ENCODE assay signal across 8 cellular contexts in the genomic region with DNA sequence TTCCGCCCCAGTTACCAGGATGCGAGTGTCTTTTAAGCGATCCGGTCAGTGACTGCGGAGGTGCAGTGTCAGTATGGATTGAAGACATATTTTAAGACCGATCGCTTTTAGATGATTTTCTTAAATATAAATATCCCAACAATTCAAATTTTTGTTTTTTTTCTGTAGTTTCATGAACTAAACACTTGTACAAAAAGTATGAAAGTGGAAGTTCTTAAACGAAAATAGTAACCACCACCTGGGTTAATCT. TPM values are rescaled to one million over a fixed set of nuclear protein-coding genes. Genes with fewer than 3 reads are reported as not detected.
DNase-seq lines count a peak whose midpoint lies in the region; ATAC-seq and TF ChIP-seq lines count a peak whose summit lies in the region.

No MANE protein-coding gene starts in this region.

- no peaks in the 10 kb centered on the region for H3K36me3 Mint-ChIP-seq in chondrocyte (ENCODE audit: low read depth)
- H3K36me3 Mint-ChIP-seq in naive thymus-derived CD8-positive, alpha-beta T cell = peaks cover 0 to 9% (median 3%) of the 10 kb centered on the region in 3 donors

- H3K4me3 Mint-ChIP-seq in chondrocyte (ENCODE audit: unreplicated experiment) = peak overlapping the region; percentile 88
- peak overlapping the region; percentile 82 to 92 (median 91) for H3K4me3 Mint-ChIP-seq in naive thymus-derived CD8-positive, alpha-beta T cell

- H3K27me3 Mint-ChIP-seq in chondrocyte (ENCODE audit: low read depth) = no peaks in the 10 kb centered on the region
- H3K27me3 Mint-ChIP-seq in naive thymus-derived CD8-positive, alpha-beta T cell = peaks cover 0 to 19% (median 9%) of the 10 kb centered on the region in 5 donors

- H3K27ac Mint-ChIP-seq in chondrocyte (ENCODE audit: unreplicated experiment) = peak overlapping the region; percentile 94
- peak overlapping the region; percentile 93 to 98 (median 94) for H3K27ac Mint-ChIP-seq in naive thymus-derived CD8-positive, alpha-beta T cell

- H4K20me1 ChIP-seq in BLaER1 = peaks cover 77% of the 10 kb centered on the region

- DNase-seq in chondrocyte (ENCODE audit: low spot score) (no peak), HT-29 (ENCODE audit: low spot score) (no peak), hypothalamus (lab: John Stamatoyannopoulos, UW) (no peak), posterior vena cava (ENCODE audit: low spot score) (no peak), NCI-H1436 treated with DMSO at 0.1 percent for 48 hours (lab: John Stamatoyannopoulos, UW) (no peak)
- DNase-seq in naive thymus-derived CD8-positive, alpha-beta T cell = no peak

- peak overlapping the region; percentile 95 for H3K27ac ChIP-seq in BLaER1
- H3K27ac ChIP-seq in HUES48 (ENCODE audit: low read depth, low read length) = no peak overlapping the region

- H3K36me3 ChIP-seq in BLaER1 = no peaks in the 10 kb centered on the region
- H3K36me3 ChIP-seq in HUES48 (ENCODE audit: control insufficient read depth, insufficient read depth, low read length) = no peaks in the 10 kb centered on the region

- H3K4me3 ChIP-seq in BLaER1 = peak overlapping the region; percentile 71
- peak overlapping the region; percentile 81 for H3K4me3 ChIP-seq in HUES48 (ENCODE audit: low read depth, low read length)

- ATAC-seq in naive thymus-derived CD8-positive, alpha-beta T cell = no peak

- peak overlapping the region; percentile 79 for H3K4me2 ChIP-seq in BLaER1

- H3K4me1 Mint-ChIP-seq in chondrocyte (ENCODE audit: low read depth) = peaks cover 43% of the 10 kb centered on the region
- H3K4me1 Mint-ChIP-seq in naive thymus-derived CD8-positive, alpha-beta T cell = peaks cover 6 to 49% (median 20%) of the 10 kb centered on the region in 4 donors

- POLR2A ChIA-PET in naive thymus-derived CD8-positive, alpha-beta T cell (lab: Charles Lee) = interaction anchor here (0.6 to 5.5 kb wide), 7 partner anchors 23 to 335 kb away, joined by 3 to 67 read pairs (median 12); no protein-coding TSS in a partner anchor

- peak overlapping the region; percentile 91 for H3K9ac ChIP-seq in BLaER1
- no peak overlapping the region for H3K9ac ChIP-seq in HUES48 (ENCODE audit: low read depth, low read length)

- H3K4me1 ChIP-seq in BLaER1 = no peaks in the 10 kb centered on the region
- peaks cover 30% of the 10 kb centered on the region for H3K4me1 ChIP-seq in HUES48 (ENCODE audit: control insufficient read depth, insufficient read depth, low read length)

- H3K9me3 ChIP-seq in BLaER1 (no peaks in the 10 kb centered on the region), HUES48 (ENCODE audit: control insufficient read depth, insufficient read depth, low read length) (no peaks in the 10 kb centered on the region)

- intact Hi-C loops in posterior vena cava (cut with DNase I) = loop anchor here in 1 of 2 donors (5.0 kb wide), 1 partner anchor 65 kb away; no protein-coding TSS in a partner anchor

- H3K9me3 Mint-ChIP-seq in chondrocyte (ENCODE audit: low read depth) = no peaks in the 10 kb centered on the region
- peaks cover 0 to 2% (median 0%) of the 10 kb centered on the region in 9 donors for H3K9me3 Mint-ChIP-seq in naive thymus-derived CD8-positive, alpha-beta T cell

- no peak for TF ChIP-seq CTCF in chondrocyte (IDR thresholded peaks at IDR 0.05)

- peaks cover 96% of the 10 kb centered on the region for H3K27me3 ChIP-seq in BLaER1
- peaks cover 78% of the 10 kb centered on the region for H3K27me3 ChIP-seq in HUES48 (ENCODE audit: control insufficient read depth, insufficient read depth, low read length)

RNA-seq across cellular contexts. Expression of a gene that starts 0.9 kb away (rescaled TPM):
- total RNA-seq in chondrocyte (51.4 to 68.9 TPM (median 55.8 TPM) in 3 replicates), posterior vena cava (10 to 100 TPM; 52.6 to 57.6 TPM)
- 10 to 100 TPM; 53.9 to 59.3 TPM for total RNA-seq in naive thymus-derived CD8-positive, alpha-beta T cell
- polyA plus RNA-seq in naive thymus-derived CD8-positive, alpha-beta T cell = 10 to 100 TPM; 38.5 to 57.8 (median 48.4) TPM
- total RNA-seq in HT-29 (2014; rRNA removed; shearing (Covaris generic)) = 12.4 and 13.4 TPM in 2 replicates

RNA-seq across cellular contexts. Expression of a gene that starts 3.9 kb away (rescaled TPM):
- total RNA-seq in chondrocyte (53.2 to 62.3 TPM (median 55.9 TPM) in 3 replicates), posterior vena cava (10 to 100 TPM; 56.5 to 71.7 TPM)
- total RNA-seq in naive thymus-derived CD8-positive, alpha-beta T cell = 10 to 100 TPM; 70.2 to 80.3 TPM
- polyA plus RNA-seq in naive thymus-derived CD8-positive, alpha-beta T cell = 10 to 100 TPM; 22.5 to 32.9 (median 25.7) TPM
- 17.6 and 19.5 TPM in 2 replicates for total RNA-seq in HT-29 (2014; rRNA removed; shearing (Covaris generic))

RNA-seq across cellular contexts. Expression of a gene that starts 28.2 kb away (rescaled TPM):
- total RNA-seq in chondrocyte (not detected in 3 replicates), posterior vena cava (not detected)
- not detected for total RNA-seq in naive thymus-derived CD8-positive, alpha-beta T cell
- not detected for polyA plus RNA-seq in naive thymus-derived CD8-positive, alpha-beta T cell
- total RNA-seq in HT-29 (2014; rRNA removed; shearing (Covaris generic)) = not detected in 2 replicates
